Comparison of ENCODE assay signal across 2 cellular contexts in the genomic region with DNA sequence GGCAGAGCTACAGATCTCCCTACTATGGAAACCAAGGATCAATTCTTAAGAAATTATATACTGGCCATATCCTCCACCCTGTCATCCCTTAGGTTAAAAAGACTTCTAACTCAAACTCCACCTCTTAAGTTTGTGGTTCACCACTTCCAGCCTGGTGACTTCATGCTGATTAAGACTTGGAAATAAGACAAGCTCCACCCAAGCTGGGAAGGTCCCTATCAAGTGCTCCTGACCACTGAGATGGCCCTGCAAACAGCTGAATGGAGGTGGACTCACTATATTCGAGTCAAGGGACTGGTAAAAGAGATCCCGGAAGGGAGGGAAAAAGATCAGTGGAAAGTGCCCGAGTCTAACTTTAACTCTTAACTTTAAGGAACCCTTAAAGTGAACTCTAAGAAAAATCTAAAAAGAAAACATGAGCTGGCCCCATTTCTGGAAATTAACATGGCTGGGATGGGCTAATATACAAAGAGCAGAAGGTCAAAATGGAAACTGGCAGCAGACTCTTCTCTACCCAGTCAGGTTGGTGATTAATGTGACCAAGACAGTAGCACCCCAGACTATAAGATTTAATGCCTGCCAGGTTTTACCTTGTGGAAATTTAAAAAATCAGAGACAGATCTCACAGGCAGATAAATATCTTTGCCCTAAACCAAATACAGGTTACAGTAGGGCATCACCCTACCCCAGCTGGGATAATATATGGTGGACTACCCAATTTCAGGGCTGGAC.
TF ChIP-seq lines count a peak whose summit lies in the region.

No MANE protein-coding gene starts in this region.

TF ChIP-seq in GM23338, 12 proteins besides CTCF, POLR2A, EP300 and RAD21 (continued from another document and continues in another):
- TF ChIP-seq, protein P1, sequence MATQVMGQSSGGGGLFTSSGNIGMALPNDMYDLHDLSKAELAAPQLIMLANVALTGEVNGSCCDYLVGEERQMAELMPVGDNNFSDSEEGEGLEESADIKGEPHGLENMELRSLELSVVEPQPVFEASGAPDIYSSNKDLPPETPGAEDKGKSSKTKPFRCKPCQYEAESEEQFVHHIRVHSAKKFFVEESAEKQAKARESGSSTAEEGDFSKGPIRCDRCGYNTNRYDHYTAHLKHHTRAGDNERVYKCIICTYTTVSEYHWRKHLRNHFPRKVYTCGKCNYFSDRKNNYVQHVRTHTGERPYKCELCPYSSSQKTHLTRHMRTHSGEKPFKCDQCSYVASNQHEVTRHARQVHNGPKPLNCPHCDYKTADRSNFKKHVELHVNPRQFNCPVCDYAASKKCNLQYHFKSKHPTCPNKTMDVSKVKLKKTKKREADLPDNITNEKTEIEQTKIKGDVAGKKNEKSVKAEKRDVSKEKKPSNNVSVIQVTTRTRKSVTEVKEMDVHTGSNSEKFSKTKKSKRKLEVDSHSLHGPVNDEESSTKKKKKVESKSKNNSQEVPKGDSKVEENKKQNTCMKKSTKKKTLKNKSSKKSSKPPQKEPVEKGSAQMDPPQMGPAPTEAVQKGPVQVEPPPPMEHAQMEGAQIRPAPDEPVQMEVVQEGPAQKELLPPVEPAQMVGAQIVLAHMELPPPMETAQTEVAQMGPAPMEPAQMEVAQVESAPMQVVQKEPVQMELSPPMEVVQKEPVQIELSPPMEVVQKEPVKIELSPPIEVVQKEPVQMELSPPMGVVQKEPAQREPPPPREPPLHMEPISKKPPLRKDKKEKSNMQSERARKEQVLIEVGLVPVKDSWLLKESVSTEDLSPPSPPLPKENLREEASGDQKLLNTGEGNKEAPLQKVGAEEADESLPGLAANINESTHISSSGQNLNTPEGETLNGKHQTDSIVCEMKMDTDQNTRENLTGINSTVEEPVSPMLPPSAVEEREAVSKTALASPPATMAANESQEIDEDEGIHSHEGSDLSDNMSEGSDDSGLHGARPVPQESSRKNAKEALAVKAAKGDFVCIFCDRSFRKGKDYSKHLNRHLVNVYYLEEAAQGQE (IDR thresholded peaks at IDR 0.05; ENCODE audit: unreplicated experiment), result no peak
- TF ChIP-seq, protein P2, sequence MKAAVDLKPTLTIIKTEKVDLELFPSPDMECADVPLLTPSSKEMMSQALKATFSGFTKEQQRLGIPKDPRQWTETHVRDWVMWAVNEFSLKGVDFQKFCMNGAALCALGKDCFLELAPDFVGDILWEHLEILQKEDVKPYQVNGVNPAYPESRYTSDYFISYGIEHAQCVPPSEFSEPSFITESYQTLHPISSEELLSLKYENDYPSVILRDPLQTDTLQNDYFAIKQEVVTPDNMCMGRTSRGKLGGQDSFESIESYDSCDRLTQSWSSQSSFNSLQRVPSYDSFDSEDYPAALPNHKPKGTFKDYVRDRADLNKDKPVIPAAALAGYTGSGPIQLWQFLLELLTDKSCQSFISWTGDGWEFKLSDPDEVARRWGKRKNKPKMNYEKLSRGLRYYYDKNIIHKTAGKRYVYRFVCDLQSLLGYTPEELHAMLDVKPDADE (IDR thresholded peaks at IDR 0.05), result no peak
- TF ChIP-seq EZH2phosphoT487 (IDR thresholded peaks at IDR 0.05; ENCODE audit: unreplicated experiment) (no peak), JUNB (IDR thresholded peaks at IDR 0.05; ENCODE audit: unreplicated experiment) (no peak), POLR2AphosphoS5 (IDR thresholded peaks at IDR 0.05; ENCODE audit: low read depth) (no peak), ZNF114 (CRISPR knock-in tag; IDR thresholded peaks at IDR 0.05) (no peak), NANOG (IDR thresholded peaks at IDR 0.05; ENCODE audit: borderline replicate concordance) (no peak), EZH2 (IDR thresholded peaks at IDR 0.05; ENCODE audit: low read depth, unreplicated experiment) (no peak)

TF ChIP-seq in HepG2, 621 proteins besides CTCF, POLR2A, EP300 and RAD21 (continued from another document):
- TF ChIP-seq ZNF614 (CRISPR knock-in tag; IDR thresholded peaks at IDR 0.05; ENCODE audit: borderline replicate concordance) (no peak), ZSCAN25 (CRISPR knock-in tag; IDR thresholded peaks at IDR 0.05) (no peak), SOX6 (IDR thresholded peaks at IDR 0.05) (no peak), SOX6 (CRISPR knock-in tag; IDR thresholded peaks at IDR 0.05) (no peak), ZSCAN12 (CRISPR knock-in tag; IDR thresholded peaks at IDR 0.05) (no peak), BRD4 (CRISPR knock-in tag; IDR thresholded peaks at IDR 0.05) (no peak), SMC3 (IDR thresholded peaks at IDR 0.05; ENCODE audit: low read length) (no peak), SMAD9 (CRISPR knock-in tag; IDR thresholded peaks at IDR 0.05) (no peak), NFYB (CRISPR knock-in tag; IDR thresholded peaks at IDR 0.05) (no peak)
- TF ChIP-seq, protein P3, sequence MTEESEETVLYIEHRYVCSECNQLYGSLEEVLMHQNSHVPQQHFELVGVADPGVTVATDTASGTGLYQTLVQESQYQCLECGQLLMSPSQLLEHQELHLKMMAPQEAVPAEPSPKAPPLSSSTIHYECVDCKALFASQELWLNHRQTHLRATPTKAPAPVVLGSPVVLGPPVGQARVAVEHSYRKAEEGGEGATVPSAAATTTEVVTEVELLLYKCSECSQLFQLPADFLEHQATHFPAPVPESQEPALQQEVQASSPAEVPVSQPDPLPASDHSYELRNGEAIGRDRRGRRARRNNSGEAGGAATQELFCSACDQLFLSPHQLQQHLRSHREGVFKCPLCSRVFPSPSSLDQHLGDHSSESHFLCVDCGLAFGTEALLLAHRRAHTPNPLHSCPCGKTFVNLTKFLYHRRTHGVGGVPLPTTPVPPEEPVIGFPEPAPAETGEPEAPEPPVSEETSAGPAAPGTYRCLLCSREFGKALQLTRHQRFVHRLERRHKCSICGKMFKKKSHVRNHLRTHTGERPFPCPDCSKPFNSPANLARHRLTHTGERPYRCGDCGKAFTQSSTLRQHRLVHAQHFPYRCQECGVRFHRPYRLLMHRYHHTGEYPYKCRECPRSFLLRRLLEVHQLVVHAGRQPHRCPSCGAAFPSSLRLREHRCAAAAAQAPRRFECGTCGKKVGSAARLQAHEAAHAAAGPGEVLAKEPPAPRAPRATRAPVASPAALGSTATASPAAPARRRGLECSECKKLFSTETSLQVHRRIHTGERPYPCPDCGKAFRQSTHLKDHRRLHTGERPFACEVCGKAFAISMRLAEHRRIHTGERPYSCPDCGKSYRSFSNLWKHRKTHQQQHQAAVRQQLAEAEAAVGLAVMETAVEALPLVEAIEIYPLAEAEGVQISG (CRISPR knock-in tag; IDR thresholded peaks at IDR 0.05), result no peak
